In genomic region chr17:47941998-47942490, GRCh38 we compare ENCODE assay signal across 8 cellular contexts. TPM values are rescaled to one million over a fixed set of nuclear protein-coding genes. Genes with fewer than 3 reads are reported as not detected.
DNase-seq lines count a peak whose midpoint lies in the region; ATAC-seq lines count a peak whose summit lies in the region.

No MANE protein-coding gene starts in this region.

- H3K4me3 Mint-ChIP-seq in activated T-helper 2 cell treated with anti-CD3 and anti-CD28 coated beads, Interferon-gamma antibody, Interleukin-2, Interleukin-4, amounts not matched to agents 10 μg/mL and 5 μg/mL and 100 μg/mL, durations not matched to agents 14 hours and 24 hours and 36 hours (ENCODE audit: low read depth), result peak overlapping the region; percentile 82
- peak overlapping the region; percentile 76 to 93 (median 86) for H3K4me3 Mint-ChIP-seq in immature natural killer cell
- H3K4me3 Mint-ChIP-seq in stimulated activated naive CD8-positive, alpha-beta T cell treated with anti-CD3 and anti-CD28 coated beads, Interleukin-15, amount 100 ng/mL, for 72 hours, result peak overlapping the region; percentile 81 to 91

- peak in 2 of 3 experiments; percentile 39 to 47 for DNase-seq in NCI-H1417 (lab: John Stamatoyannopoulos, UW)
- DNase-seq in NCI-H1417 treated with DMSO at 0.1 percent for 48 hours (lab: John Stamatoyannopoulos, UW), result no peak
- no peak for DNase-seq in activated T-helper 2 cell treated with anti-CD3 and anti-CD28 coated beads, Interferon-gamma antibody, Interleukin-2, Interleukin-4, amounts not matched to agents 10 μg/mL and 5 μg/mL and 100 μg/mL, durations not matched to agents 14 hours and 24 hours and 36 hours (ENCODE audit: low spot score)
- DNase-seq in immature natural killer cell, result no peak
- peak in 1 of 2 donors; percentile 27 for DNase-seq in stimulated activated naive CD8-positive, alpha-beta T cell treated with anti-CD3 and anti-CD28 coated beads, Interleukin-15, amount 100 ng/mL, for 72 hours
- no peak for DNase-seq in NCI-H1930 (lab: John Stamatoyannopoulos, UW)

- H3K27ac Mint-ChIP-seq in activated T-helper 2 cell treated with anti-CD3 and anti-CD28 coated beads, Interferon-gamma antibody, Interleukin-2, Interleukin-4, amounts not matched to agents 10 μg/mL and 5 μg/mL and 100 μg/mL, durations not matched to agents 14 hours and 24 hours and 36 hours, result peak overlapping the region; percentile 90
- peak overlapping the region; percentile 78 to 90 (median 83) for H3K27ac Mint-ChIP-seq in immature natural killer cell
- peak overlapping the region; percentile 84 to 93 for H3K27ac Mint-ChIP-seq in stimulated activated naive CD8-positive, alpha-beta T cell treated with anti-CD3 and anti-CD28 coated beads, Interleukin-15, amount 100 ng/mL, for 72 hours

- no peak for ATAC-seq in stimulated activated naive CD8-positive, alpha-beta T cell treated with anti-CD3 and anti-CD28 coated beads, Interleukin-15, amount 100 ng/mL, for 72 hours
- no peak for ATAC-seq in HG03095 (IDR thresholded peaks at IDR 0.05; ENCODE audit: unreplicated experiment)
- no peak for ATAC-seq in HG03175 (IDR thresholded peaks at IDR 0.05; ENCODE audit: unreplicated experiment)

- peaks cover 23% of the 10 kb centered on the region for H3K36me3 Mint-ChIP-seq in activated T-helper 2 cell treated with anti-CD3 and anti-CD28 coated beads, Interferon-gamma antibody, Interleukin-2, Interleukin-4, amounts not matched to agents 10 μg/mL and 5 μg/mL and 100 μg/mL, durations not matched to agents 14 hours and 24 hours and 36 hours (ENCODE audit: low read depth)
- H3K36me3 Mint-ChIP-seq in immature natural killer cell, result peaks cover 0 to 4% (median 0%) of the 10 kb centered on the region in 3 donors

- intact Hi-C loops in activated T-helper 2 cell treated with anti-CD3 and anti-CD28 coated beads, Interferon-gamma antibody, Interleukin-2, Interleukin-4, amounts not matched to agents 10 μg/mL and 5 μg/mL and 100 μg/mL, durations not matched to agents 14 hours and 24 hours and 36 hours (cut with micrococcal nuclease), result loop anchor here (2.0 kb wide), 1 partner anchor 47 kb away; no protein-coding TSS in a partner anchor

- peaks cover 4% of the 10 kb centered on the region for H3K9me3 Mint-ChIP-seq in activated T-helper 2 cell treated with anti-CD3 and anti-CD28 coated beads, Interferon-gamma antibody, Interleukin-2, Interleukin-4, amounts not matched to agents 10 μg/mL and 5 μg/mL and 100 μg/mL, durations not matched to agents 14 hours and 24 hours and 36 hours
- no peaks in the 10 kb centered on the region for H3K9me3 Mint-ChIP-seq in immature natural killer cell
- H3K9me3 Mint-ChIP-seq in stimulated activated naive CD8-positive, alpha-beta T cell treated with anti-CD3 and anti-CD28 coated beads, Interleukin-15, amount 100 ng/mL, for 72 hours, result peaks cover 6% of the 10 kb centered on the region in 2 donors

- H3K4me1 Mint-ChIP-seq in activated T-helper 2 cell treated with anti-CD3 and anti-CD28 coated beads, Interferon-gamma antibody, Interleukin-2, Interleukin-4, amounts not matched to agents 10 μg/mL and 5 μg/mL and 100 μg/mL, durations not matched to agents 14 hours and 24 hours and 36 hours (ENCODE audit: low read depth), result peaks cover 40% of the 10 kb centered on the region
- peaks cover 31 to 43% of the 10 kb centered on the region in 2 donors for H3K4me1 Mint-ChIP-seq in immature natural killer cell
- peaks cover 77% of the 10 kb centered on the region for H3K4me1 Mint-ChIP-seq in stimulated activated naive CD8-positive, alpha-beta T cell treated with anti-CD3 and anti-CD28 coated beads, Interleukin-15, amount 100 ng/mL, for 72 hours

- no peaks in the 10 kb centered on the region for H3K27me3 Mint-ChIP-seq in activated T-helper 2 cell treated with anti-CD3 and anti-CD28 coated beads, Interferon-gamma antibody, Interleukin-2, Interleukin-4, amounts not matched to agents 10 μg/mL and 5 μg/mL and 100 μg/mL, durations not matched to agents 14 hours and 24 hours and 36 hours (ENCODE audit: low read depth)
- peaks cover 0 to 6% (median 4%) of the 10 kb centered on the region in 3 donors for H3K27me3 Mint-ChIP-seq in immature natural killer cell (ENCODE audit: low read depth in 3 of 3)
- no peaks in the 10 kb centered on the region for H3K27me3 Mint-ChIP-seq in stimulated activated naive CD8-positive, alpha-beta T cell treated with anti-CD3 and anti-CD28 coated beads, Interleukin-15, amount 100 ng/mL, for 72 hours

RNA-seq across cellular contexts. Expression of gene PNPO, which starts 0.7 kb away (rescaled TPM):
- 41.0 and 45.9 TPM in 2 replicates for total RNA-seq in activated T-helper 2 cell treated with anti-CD3 and anti-CD28 coated beads, Interferon-gamma antibody, Interleukin-2, Interleukin-4, amounts not matched to agents 10 μg/mL and 5 μg/mL and 100 μg/mL, durations not matched to agents 14 hours and 24 hours and 36 hours
- polyA plus RNA-seq in immature natural killer cell, result 10 to 100 TPM; 14.3 to 21.2 (median 18.6) TPM

RNA-seq across cellular contexts. Expression of gene PRR15L, which starts 15.6 kb away (rescaled TPM):
- not detected in 2 replicates for total RNA-seq in activated T-helper 2 cell treated with anti-CD3 and anti-CD28 coated beads, Interferon-gamma antibody, Interleukin-2, Interleukin-4, amounts not matched to agents 10 μg/mL and 5 μg/mL and 100 μg/mL, durations not matched to agents 14 hours and 24 hours and 36 hours
- under 1 TPM in 1 of 3 donors, not detected in 2; 0.16 TPM for polyA plus RNA-seq in immature natural killer cell

RNA-seq across cellular contexts. Expression of gene CDK5RAP3, which starts 28.9 kb away (rescaled TPM):
- total RNA-seq in activated T-helper 2 cell treated with anti-CD3 and anti-CD28 coated beads, Interferon-gamma antibody, Interleukin-2, Interleukin-4, amounts not matched to agents 10 μg/mL and 5 μg/mL and 100 μg/mL, durations not matched to agents 14 hours and 24 hours and 36 hours, result 192 and 199 TPM in 2 replicates
- polyA plus RNA-seq in immature natural killer cell, result 10 to 100 TPM; 66.3 to 97.2 (median 84.0) TPM

RNA-seq across cellular contexts. Expression of gene SP2, which starts 46.0 kb away (rescaled TPM):
- 16.5 and 19.7 TPM in 2 replicates for total RNA-seq in activated T-helper 2 cell treated with anti-CD3 and anti-CD28 coated beads, Interferon-gamma antibody, Interleukin-2, Interleukin-4, amounts not matched to agents 10 μg/mL and 5 μg/mL and 100 μg/mL, durations not matched to agents 14 hours and 24 hours and 36 hours
- polyA plus RNA-seq in immature natural killer cell, result 10 to 100 TPM in 1 of 3 donors, 1 to 10 TPM in 2; 2.0 to 13.7 (median 5.0) TPM

Comparison
In these comparisons a context has a peak if more than half of its experiments do, and no peak if none do; other contexts are left out.
1. DNase-seq: peak in NCI-H1417 (2 of 3); none in NCI-H1417 treated with DMSO at 0.1 percent for 48 hours (single experiment), activated T-helper 2 cell treated with anti-CD3 and anti-CD28 coated beads, Interferon-gamma antibody, Interleukin-2, Interleukin-4, amounts not matched to agents 10 μg/mL and 5 μg/mL and 100 μg/mL, durations not matched to agents 14 hours and 24 hours and 36 hours (single experiment), immature natural killer cell (0 of 3) and NCI-H1930 (0 of 2).
2. Peak in every context shown above with its lines, with median percentiles within 50 percentile points of each other: H3K27ac Mint-ChIP-seq and H3K4me3 Mint-ChIP-seq.